1 cellular context compared by ENCODE assay signal in the genomic region with DNA sequence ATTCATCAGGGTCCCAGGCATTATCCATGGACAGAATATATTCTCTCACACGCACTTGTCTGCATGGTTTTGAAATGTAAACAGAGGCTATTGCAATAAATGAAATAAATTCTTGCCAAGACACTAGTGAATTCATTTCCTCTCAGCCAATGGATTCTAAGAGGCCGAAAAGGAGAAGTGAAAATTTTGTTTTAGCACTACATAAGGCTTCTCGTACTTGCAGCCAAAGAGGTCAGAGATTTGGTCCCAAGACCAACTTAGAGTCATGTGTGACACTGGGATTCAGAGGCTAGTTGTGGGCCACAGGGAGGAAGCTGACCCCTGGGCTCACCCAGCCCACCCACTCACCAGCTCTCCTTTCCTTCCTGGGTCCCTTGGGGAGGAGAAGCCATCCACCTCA.
TF ChIP-seq lines count a peak whose summit lies in the region.

No MANE protein-coding gene starts in this region.

TF ChIP-seq in HepG2, 621 proteins besides CTCF, POLR2A, EP300 and RAD21 (continued from another document):
- TF ChIP-seq, protein P1, sequence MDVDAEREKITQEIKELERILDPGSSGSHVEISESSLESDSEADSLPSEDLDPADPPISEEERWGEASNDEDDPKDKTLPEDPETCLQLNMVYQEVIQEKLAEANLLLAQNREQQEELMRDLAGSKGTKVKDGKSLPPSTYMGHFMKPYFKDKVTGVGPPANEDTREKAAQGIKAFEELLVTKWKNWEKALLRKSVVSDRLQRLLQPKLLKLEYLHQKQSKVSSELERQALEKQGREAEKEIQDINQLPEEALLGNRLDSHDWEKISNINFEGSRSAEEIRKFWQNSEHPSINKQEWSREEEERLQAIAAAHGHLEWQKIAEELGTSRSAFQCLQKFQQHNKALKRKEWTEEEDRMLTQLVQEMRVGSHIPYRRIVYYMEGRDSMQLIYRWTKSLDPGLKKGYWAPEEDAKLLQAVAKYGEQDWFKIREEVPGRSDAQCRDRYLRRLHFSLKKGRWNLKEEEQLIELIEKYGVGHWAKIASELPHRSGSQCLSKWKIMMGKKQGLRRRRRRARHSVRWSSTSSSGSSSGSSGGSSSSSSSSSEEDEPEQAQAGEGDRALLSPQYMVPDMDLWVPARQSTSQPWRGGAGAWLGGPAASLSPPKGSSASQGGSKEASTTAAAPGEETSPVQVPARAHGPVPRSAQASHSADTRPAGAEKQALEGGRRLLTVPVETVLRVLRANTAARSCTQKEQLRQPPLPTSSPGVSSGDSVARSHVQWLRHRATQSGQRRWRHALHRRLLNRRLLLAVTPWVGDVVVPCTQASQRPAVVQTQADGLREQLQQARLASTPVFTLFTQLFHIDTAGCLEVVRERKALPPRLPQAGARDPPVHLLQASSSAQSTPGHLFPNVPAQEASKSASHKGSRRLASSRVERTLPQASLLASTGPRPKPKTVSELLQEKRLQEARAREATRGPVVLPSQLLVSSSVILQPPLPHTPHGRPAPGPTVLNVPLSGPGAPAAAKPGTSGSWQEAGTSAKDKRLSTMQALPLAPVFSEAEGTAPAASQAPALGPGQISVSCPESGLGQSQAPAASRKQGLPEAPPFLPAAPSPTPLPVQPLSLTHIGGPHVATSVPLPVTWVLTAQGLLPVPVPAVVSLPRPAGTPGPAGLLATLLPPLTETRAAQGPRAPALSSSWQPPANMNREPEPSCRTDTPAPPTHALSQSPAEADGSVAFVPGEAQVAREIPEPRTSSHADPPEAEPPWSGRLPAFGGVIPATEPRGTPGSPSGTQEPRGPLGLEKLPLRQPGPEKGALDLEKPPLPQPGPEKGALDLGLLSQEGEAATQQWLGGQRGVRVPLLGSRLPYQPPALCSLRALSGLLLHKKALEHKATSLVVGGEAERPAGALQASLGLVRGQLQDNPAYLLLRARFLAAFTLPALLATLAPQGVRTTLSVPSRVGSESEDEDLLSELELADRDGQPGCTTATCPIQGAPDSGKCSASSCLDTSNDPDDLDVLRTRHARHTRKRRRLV (CRISPR knock-in tag; IDR thresholded peaks at IDR 0.05), result 0 out of 2 replicates have a peak, but pooled peaks have one; percentile 13
- TF ChIP-seq PHF20 (CRISPR knock-in tag; IDR thresholded peaks at IDR 0.05) (no peak), IRX3 (CRISPR knock-in tag; IDR thresholded peaks at IDR 0.05; ENCODE audit: borderline replicate concordance, low read depth) (no peak), ZNF496 (CRISPR knock-in tag; IDR thresholded peaks at IDR 0.05; ENCODE audit: insufficient replicate concordance) (no peak), NRL (CRISPR knock-in tag; IDR thresholded peaks at IDR 0.05; ENCODE audit: borderline replicate concordance) (no peak), MED8 (CRISPR knock-in tag; IDR thresholded peaks at IDR 0.05; ENCODE audit: insufficient replicate concordance) (no peak), PITX1 (CRISPR knock-in tag; IDR thresholded peaks at IDR 0.05) (no peak), CHD4 (IDR thresholded peaks at IDR 0.05; ENCODE audit: borderline replicate concordance, low read length) (0 out of 2 replicates have a peak, but pooled peaks have one; percentile 31), ZNF550 (CRISPR knock-in tag; IDR thresholded peaks at IDR 0.05; ENCODE audit: borderline replicate concordance) (no peak)
- TF ChIP-seq, protein P2, sequence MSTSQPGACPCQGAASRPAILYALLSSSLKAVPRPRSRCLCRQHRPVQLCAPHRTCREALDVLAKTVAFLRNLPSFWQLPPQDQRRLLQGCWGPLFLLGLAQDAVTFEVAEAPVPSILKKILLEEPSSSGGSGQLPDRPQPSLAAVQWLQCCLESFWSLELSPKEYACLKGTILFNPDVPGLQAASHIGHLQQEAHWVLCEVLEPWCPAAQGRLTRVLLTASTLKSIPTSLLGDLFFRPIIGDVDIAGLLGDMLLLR (CRISPR knock-in tag; IDR thresholded peaks at IDR 0.05), result no peak
